Comparison of ENCODE assay signal across 9 cellular contexts in genomic region chr11:23021287-23021863, GRCh38.
DNase-seq lines count a peak whose midpoint lies in the region; ATAC-seq, FAIRE-seq and TF ChIP-seq lines count a peak whose summit lies in the region.
"Had no signal": no experiment of that assay in that cellular context is flagged by ENCODE, and none has a peak within 500 bp of the region (broad histone marks: within the 10 kb centered on the region; RNA-seq: fewer than 3 reads in every experiment).

No MANE protein-coding gene starts in this region.

- H3K27me3 Mint-ChIP-seq in activated T-cell treated with anti-CD3 and anti-CD28 coated beads, Interleukin-2, amount 50 U/mL, for 24 hours: no peaks in the 10 kb centered on the region
- H3K27me3 Mint-ChIP-seq: activated naive CD8-positive, alpha-beta T cell treated with anti-CD3 and anti-CD28 coated beads, Interleukin-2, amount 10 ng/mL, durations not matched to agents 7 days and 5 days had no signal

- H3K27ac Mint-ChIP-seq in activated T-cell treated with anti-CD3 and anti-CD28 coated beads, Interleukin-2, amount 50 U/mL, for 24 hours: no peak overlapping the region
- H3K27ac Mint-ChIP-seq: activated naive CD8-positive, alpha-beta T cell treated with anti-CD3 and anti-CD28 coated beads, Interleukin-2, amount 10 ng/mL, durations not matched to agents 7 days and 5 days had no signal

- FAIRE-seq in H54 (lab: Jason Lieb, UNC): no peak

- intact Hi-C loops in colonic mucosa (cut with DNase I) (no loop called here), mucosa of descending colon (cut with DNase I, micrococcal nuclease) (no loop called here)

- ATAC-seq in mucosa of descending colon: peak; percentile 57
- no peak for ATAC-seq in HG03469 (IDR thresholded peaks at IDR 0.05; ENCODE audit: unreplicated experiment)

- DNase-seq in NCI-H82 (lab: John Stamatoyannopoulos, UW) (peak; percentile 49), NCI-H82 treated with DMSO at 0.1 percent for 48 hours (lab: John Stamatoyannopoulos, UW; ENCODE audit: unreplicated experiment) (no peak), H54 (ENCODE audit: insufficient read length, low spot score) (peak; percentile 9), NAMALWA (ENCODE audit: low spot score) (peak; percentile 51), colonic mucosa (no peak), mucosa of descending colon (peak in 1 of 3 donors; percentile 39)
- DNase-seq in activated T-cell treated with anti-CD3 and anti-CD28 coated beads, Interleukin-2, amount 50 U/mL, for 24 hours: no peak
- DNase-seq: activated naive CD8-positive, alpha-beta T cell treated with anti-CD3 and anti-CD28 coated beads, Interleukin-2, amount 10 ng/mL, durations not matched to agents 7 days and 5 days had no signal

- no peak overlapping the region for H3K4me3 Mint-ChIP-seq in activated T-cell treated with anti-CD3 and anti-CD28 coated beads, Interleukin-2, amount 50 U/mL, for 24 hours
- H3K4me3 Mint-ChIP-seq: activated naive CD8-positive, alpha-beta T cell treated with anti-CD3 and anti-CD28 coated beads, Interleukin-2, amount 10 ng/mL, durations not matched to agents 7 days and 5 days had no signal

- H3K9me3 ChIP-seq in colonic mucosa (no peaks in the 10 kb centered on the region), mucosa of descending colon (no peaks in the 10 kb centered on the region)

- no peaks in the 10 kb centered on the region for H3K27me3 ChIP-seq in colonic mucosa

- H3K4me1 ChIP-seq in colonic mucosa: no peaks in the 10 kb centered on the region
- no peaks in the 10 kb centered on the region for H3K4me1 ChIP-seq in mucosa of descending colon (ENCODE audit: low read depth)

- TF ChIP-seq CTCF in colonic mucosa (IDR thresholded peaks at IDR 0.05): peak; percentile 46
- no peak for TF ChIP-seq CTCF in mucosa of descending colon (IDR thresholded peaks at IDR 0.05)

- no peaks in the 10 kb centered on the region for H3K4me1 Mint-ChIP-seq in activated T-cell treated with anti-CD3 and anti-CD28 coated beads, Interleukin-2, amount 50 U/mL, for 24 hours (ENCODE audit: low read depth)
- H3K4me1 Mint-ChIP-seq: activated naive CD8-positive, alpha-beta T cell treated with anti-CD3 and anti-CD28 coated beads, Interleukin-2, amount 10 ng/mL, durations not matched to agents 7 days and 5 days had no signal

- H3K4me3 ChIP-seq in colonic mucosa (no peak overlapping the region), mucosa of descending colon (no peak overlapping the region)

- H3K36me3 Mint-ChIP-seq in activated T-cell treated with anti-CD3 and anti-CD28 coated beads, Interleukin-2, amount 50 U/mL, for 24 hours (ENCODE audit: low read depth): no peaks in the 10 kb centered on the region
- H3K36me3 Mint-ChIP-seq: activated naive CD8-positive, alpha-beta T cell treated with anti-CD3 and anti-CD28 coated beads, Interleukin-2, amount 10 ng/mL, durations not matched to agents 7 days and 5 days had no signal

- no peak for TF ChIP-seq POLR2A in H54 (IDR thresholded peaks at IDR 0.05; ENCODE audit: low read depth, low read length)

- no peak overlapping the region for H3K27ac ChIP-seq in colonic mucosa

- no peaks in the 10 kb centered on the region for H3K9me3 Mint-ChIP-seq in activated T-cell treated with anti-CD3 and anti-CD28 coated beads, Interleukin-2, amount 50 U/mL, for 24 hours
- H3K9me3 Mint-ChIP-seq: activated naive CD8-positive, alpha-beta T cell treated with anti-CD3 and anti-CD28 coated beads, Interleukin-2, amount 10 ng/mL, durations not matched to agents 7 days and 5 days had no signal

- no peak overlapping the region for H3K9ac ChIP-seq in colonic mucosa (ENCODE audit: low read depth in 2 of 2, low read length in 2 of 2)

- H3K36me3 ChIP-seq in colonic mucosa: no peaks in the 10 kb centered on the region
- no peaks in the 10 kb centered on the region for H3K36me3 ChIP-seq in mucosa of descending colon (ENCODE audit: low read depth)

Comparison
In these comparisons a context has a peak if more than half of its experiments do, and no peak if none do; other contexts are left out.
1. DNase-seq: peak in NCI-H82 (single experiment), H54 (single experiment) and NAMALWA (single experiment); none in NCI-H82 treated with DMSO at 0.1 percent for 48 hours (single experiment), colonic mucosa (single experiment) and activated T-cell treated with anti-CD3 and anti-CD28 coated beads, Interleukin-2, amount 50 U/mL, for 24 hours (single experiment).